ENCODE assay signal across 9 cellular contexts in genomic region chr16:56538331-56538730, GRCh38. TPM values are rescaled to one million over a fixed set of nuclear protein-coding genes. Genes with fewer than 3 reads are reported as not detected.
"Had no signal": no experiment of that assay in that cellular context is flagged by ENCODE, and none has a peak within 500 bp of the region (broad histone marks: within the 10 kb centered on the region; RNA-seq: fewer than 3 reads in every experiment).

No MANE protein-coding gene starts in this region.

- DNase-seq: IMR-90, KBM-7, KG1 had no signal

- H3K27ac Mint-ChIP-seq: IgD-negative memory B cell had no signal

- ATAC-seq: K562 had no signal

- H3K27ac ChIP-seq: HL-60 had no signal

- H3K4me3 Mint-ChIP-seq: IgD-negative memory B cell had no signal

- H3K4me1 Mint-ChIP-seq: IgD-negative memory B cell had no signal

- FAIRE-seq: HTR-8/SVneo, K562 had no signal

- H3K4me3 ChIP-seq: K562 had no signal

RNA-seq across cellular contexts. Expression of gene MT4, which starts 26.5 kb away (rescaled TPM):
- total RNA-seq: HT-29, HT1080, IMR-90, K562 had no signal
- polyA plus RNA-seq: IgD-negative memory B cell, IMR-90, K562 had no signal

RNA-seq across cellular contexts. Expression of gene MT3, which starts 51.0 kb away (rescaled TPM):
- total RNA-seq: HT1080, IMR-90, K562 had no signal
- polyA plus RNA-seq: IgD-negative memory B cell, K562 had no signal
